Comparison of ENCODE assay signal across 1 cellular context in genomic region chr1:30919025-30919881, GRCh38.
TF ChIP-seq lines count a peak whose summit lies in the region.

No MANE protein-coding gene starts in this region.

TF ChIP-seq in K562, 482 proteins besides CTCF, POLR2A, EP300 and RAD21 (continued from another document and continues in another):
- TF ChIP-seq MBD1 (CRISPR knock-in tag; IDR thresholded peaks at IDR 0.05) = no peak
- TF ChIP-seq PCBP1 (IDR thresholded peaks at IDR 0.05; ENCODE audit: low read depth, low read length, poor library complexity, severe bottlenecking) = no peak
- no peak for TF ChIP-seq SREBF2 (CRISPR knock-in tag; IDR thresholded peaks at IDR 0.05)
- TF ChIP-seq RERE (CRISPR knock-in tag; IDR thresholded peaks at IDR 0.05; ENCODE audit: borderline replicate concordance) = no peak
- TF ChIP-seq TAF15 (IDR thresholded peaks at IDR 0.05; ENCODE audit: low read depth, low read length) = no peak
- no peak for TF ChIP-seq E2F3 (CRISPR knock-in tag; IDR thresholded peaks at IDR 0.05)
- TF ChIP-seq MCM3 (IDR thresholded peaks at IDR 0.05) = no peak
- TF ChIP-seq SRSF7 (optimal IDR thresholded peaks at IDR 0.05; ENCODE audit: low read depth, low read length) = no peak
- no peak for TF ChIP-seq ZNF507 (tag; conservative IDR thresholded peaks at IDR 0.05)
- no peak for TF ChIP-seq ZNF121 (CRISPR knock-in tag; conservative IDR thresholded peaks at IDR 0.05)
- no peak for TF ChIP-seq ZNF12 (CRISPR knock-in tag; IDR thresholded peaks at IDR 0.05)
- TF ChIP-seq ZNF764 (CRISPR knock-in tag; IDR thresholded peaks at IDR 0.05; ENCODE audit: low read depth) = no peak
- no peak for TF ChIP-seq SNRNP70 (optimal IDR thresholded peaks at IDR 0.05; ENCODE audit: low read depth, low read length)
- peak; percentile 100 for TF ChIP-seq MAFK (IDR thresholded peaks at IDR 0.05; ENCODE audit: low read length)
- no peak for TF ChIP-seq POLR2G (IDR thresholded peaks at IDR 0.05; ENCODE audit: low read depth, low read length)
- TF ChIP-seq EGR1 (conservative IDR thresholded peaks at IDR 0.05) = no peak
- TF ChIP-seq BRD4 (IDR thresholded peaks at IDR 0.05) = no peak
- TF ChIP-seq KAT2B (IDR thresholded peaks at IDR 0.05; ENCODE audit: low read depth, low read length) = no peak
- peak; percentile 64 for TF ChIP-seq PML (IDR thresholded peaks at IDR 0.05; ENCODE audit: low read length)
- TF ChIP-seq CBFA2T2 (conservative IDR thresholded peaks at IDR 0.05) = peak; percentile 81
- no peak for TF ChIP-seq PATZ1 (CRISPR knock-in tag; IDR thresholded peaks at IDR 0.05; ENCODE audit: borderline replicate concordance)
- TF ChIP-seq MBD2 (IDR thresholded peaks at IDR 0.05; ENCODE audit: borderline replicate concordance, low read depth) = 0 out of 2 replicates have a peak, but pooled peaks have one; percentile 41
- TF ChIP-seq AFF1 (IDR thresholded peaks at IDR 0.05; ENCODE audit: low read depth in 1 of 2, partially characterized antibody in 2 of 2) = peak; percentile 82 to 91
- no peak for TF ChIP-seq CHD7 (IDR thresholded peaks at IDR 0.05; ENCODE audit: low read depth, low read length)
- TF ChIP-seq GTF2E2 (tag; IDR thresholded peaks at IDR 0.05) = 0 out of 2 replicates have a peak, but pooled peaks have one; percentile 32
- peak; percentile 82; the same call in 1 of the 2 replicates for TF ChIP-seq GATAD2A (IDR thresholded peaks at IDR 0.05)
- no peak for TF ChIP-seq SMAD3 (CRISPR knock-in tag; conservative IDR thresholded peaks at IDR 0.05)
- TF ChIP-seq MXI1 (IDR thresholded peaks at IDR 0.05; ENCODE audit: low read depth, low read length) = no peak
- TF ChIP-seq FOSL1 (tag; conservative IDR thresholded peaks at IDR 0.05) = peak; percentile 92
- TF ChIP-seq CBX5 (IDR thresholded peaks at IDR 0.05; ENCODE audit: borderline replicate concordance, low read depth) = no peak
- peak; percentile 91 for TF ChIP-seq TOE1 (IDR thresholded peaks at IDR 0.05; ENCODE audit: borderline replicate concordance)
- TF ChIP-seq TOE1 (CRISPR knock-in tag; IDR thresholded peaks at IDR 0.05; ENCODE audit: borderline replicate concordance, low read depth) = no peak
- TF ChIP-seq MIER1 (IDR thresholded peaks at IDR 0.05; ENCODE audit: low read depth) = 0 out of 2 replicates have a peak, but pooled peaks have one; percentile 16
- peak; percentile 48 for TF ChIP-seq TBP (optimal IDR thresholded peaks at IDR 0.05; ENCODE audit: low read depth, low read length)
- no peak for TF ChIP-seq ZNF780A (CRISPR knock-in tag; IDR thresholded peaks at IDR 0.05)
- TF ChIP-seq ZNF212 (CRISPR knock-in tag; IDR thresholded peaks at IDR 0.05) = no peak
